ENCODE assay signal across 14 cellular contexts in genomic region chr2:109242222-109242653, GRCh38.
A peak's percentile ranks its signal among the peaks of the same experiment; 100 is the strongest.
DNase-seq lines count a peak whose midpoint lies in the region; ATAC-seq lines count a peak whose summit lies in the region.
"Had no signal": no experiment of that assay in that cellular context is flagged by ENCODE, and none has a peak within 500 bp of the region (broad histone marks: within the 10 kb centered on the region; RNA-seq: fewer than 3 reads in every experiment).

No MANE protein-coding gene starts in this region.

- H3K4me2 ChIP-seq in BLaER1 treated with 17β-estradiol and CSF1 and Interleukin-3, amounts not matched to agents 10 nM and 100 nM = peak overlapping the region; percentile 76 to 96 (median 92)
- H3K4me2 ChIP-seq in skeletal muscle satellite cell (ENCODE audit: low read length) = peak overlapping the region; percentile 68

- DNase-seq in right cardiac atrium (peak; percentile 73 to 89 (median 81)), NCI-H748 (lab: John Stamatoyannopoulos, UW; ENCODE audit: unreplicated experiment) (no peak)
- DNase-seq in activated CD4-positive, alpha-beta T cell treated with anti-CD3 and anti-CD28 coated beads, Interleukin-2, amount 50 U/mL, for 48 hours = no peak
- no peak for DNase-seq in activated CD4-positive, alpha-beta T cell treated with anti-CD3 and anti-CD28 coated beads for 4 hours
- DNase-seq: activated CD4-positive, alpha-beta memory T cell treated with anti-CD3 and anti-CD28 coated beads for 36 hours; mesendoderm; NCI-H524; stimulated activated CD4-positive, alpha-beta T cell treated with anti-CD3 and anti-CD28 coated beads, Interleukin-15, amount 100 ng/mL, for 24 hours; stimulated activated naive B cell treated with anti-CD40 and anti-IgM and Interleukin-4, amounts not matched to agents 10 μg/mL and 1 μg/mL and 100 μg/mL, for 72 hours had no signal

- WGBS in right cardiac atrium = 47% methylated on average over 7 of the region's 7 CpGs

- H3K9me3 ChIP-seq in BLaER1 treated with 17β-estradiol and CSF1 and Interleukin-3, amounts not matched to agents 10 nM and 100 nM (replicated peaks in 1 of 11) = no peaks in the 10 kb centered on the region; a peak in 1 of 22 replicates
- no peaks in the 10 kb centered on the region for H3K9me3 ChIP-seq in right cardiac atrium (ENCODE audit: control insufficient read depth, low read length)
- H3K9me3 ChIP-seq in skeletal muscle satellite cell (replicated peaks; ENCODE audit: low read length) = no peaks in the 10 kb centered on the region

- no peaks in the 10 kb centered on the region for H3K27me3 ChIP-seq in BLaER1 treated with 17β-estradiol and CSF1 and Interleukin-3, amounts not matched to agents 10 nM and 100 nM
- H3K27me3 ChIP-seq in right cardiac atrium (ENCODE audit: control insufficient read depth, insufficient read depth) (no peaks in the 10 kb centered on the region), skeletal muscle satellite cell (ENCODE audit: control insufficient read depth, insufficient read depth, low read length) (no peaks in the 10 kb centered on the region)

- H3K4me1 ChIP-seq in BLaER1 treated with 17β-estradiol and CSF1 and Interleukin-3, amounts not matched to agents 10 nM and 100 nM = peaks cover 89 to 98% (median 94%) of the 10 kb centered on the region in 10 experiments
- H3K4me1 ChIP-seq in right cardiac atrium (ENCODE audit: control insufficient read depth, insufficient read depth, low read length) (peaks cover 47% of the 10 kb centered on the region), skeletal muscle satellite cell (ENCODE audit: control insufficient read depth, insufficient read depth, low read length) (peaks cover 78% of the 10 kb centered on the region)

- H3K36me3 ChIP-seq in BLaER1 treated with 17β-estradiol and CSF1 and Interleukin-3, amounts not matched to agents 10 nM and 100 nM = no peaks in the 10 kb centered on the region
- no peaks in the 10 kb centered on the region for H3K36me3 ChIP-seq in skeletal muscle satellite cell (ENCODE audit: insufficient read depth, low read length)

- ATAC-seq in right cardiac atrium (peak; percentile 70 to 78), HG03095 (IDR thresholded peaks at IDR 0.05; ENCODE audit: unreplicated experiment) (no peak)
- ATAC-seq: stimulated activated naive B cell treated with anti-CD40 and anti-IgM and Interleukin-4, amounts not matched to agents 10 μg/mL and 1 μg/mL and 100 μg/mL, for 72 hours had no signal

- peak overlapping the region; percentile 86 to 100 (median 99) for H3K27ac ChIP-seq in BLaER1 treated with 17β-estradiol and CSF1 and Interleukin-3, amounts not matched to agents 10 nM and 100 nM
- H3K27ac ChIP-seq in angular gyrus (ENCODE audit: low read depth, low read length) = peak overlapping the region; percentile 41
- H3K27ac ChIP-seq in right cardiac atrium (ENCODE audit: low read length) = peak overlapping the region; percentile 88
- H3K27ac ChIP-seq: foreskin keratinocyte had no signal

- peak overlapping the region in 9 of 11 experiments; percentile 29 to 97 (median 88); a peak in 15 of 22 replicates for H3K9ac ChIP-seq in BLaER1 treated with 17β-estradiol and CSF1 and Interleukin-3, amounts not matched to agents 10 nM and 100 nM
- H3K9ac ChIP-seq in skeletal muscle satellite cell (ENCODE audit: low read depth, low read length) = peak overlapping the region; percentile 67

- H4K20me1 ChIP-seq in BLaER1 treated with 17β-estradiol and CSF1 and Interleukin-3, amounts not matched to agents 10 nM and 100 nM = peaks cover 0 to 21% (median 0%) of the 10 kb centered on the region in 11 experiments; a peak in 3 of 22 replicates

- intact Hi-C loops in right cardiac atrium (cut with DNase I) = loop anchor here in 1 of 4 donors (10.0 kb wide), 1 partner anchor 83 kb away; no protein-coding TSS in a partner anchor

- no peak overlapping the region; a peak in 1 of 20 replicates for H3K4me3 ChIP-seq in BLaER1 treated with 17β-estradiol and CSF1 and Interleukin-3, amounts not matched to agents 10 nM and 100 nM
- H3K4me3 ChIP-seq in right cardiac atrium (ENCODE audit: low read length) (no peak overlapping the region), skeletal muscle satellite cell (ENCODE audit: low read length) (peak overlapping the region; percentile 10)

Comparison
In these comparisons a context has a peak if more than half of its experiments do, and no peak if none do; other contexts are left out.
1. H3K27ac ChIP-seq: peak in every context shown above with its lines; median percentile 99 in BLaER1 treated with 17β-estradiol and CSF1 and Interleukin-3, amounts not matched to agents 10 nM and 100 nM; 88 in right cardiac atrium; 41 in angular gyrus.
2. DNase-seq: peak in right cardiac atrium (3 of 3); none in activated CD4-positive, alpha-beta T cell treated with anti-CD3 and anti-CD28 coated beads, Interleukin-2, amount 50 U/mL, for 48 hours (0 of 2), NCI-H748 (single experiment) and activated CD4-positive, alpha-beta T cell treated with anti-CD3 and anti-CD28 coated beads for 4 hours (0 of 2).